ENCODE assay signal across 17 cellular contexts in the genomic region with DNA sequence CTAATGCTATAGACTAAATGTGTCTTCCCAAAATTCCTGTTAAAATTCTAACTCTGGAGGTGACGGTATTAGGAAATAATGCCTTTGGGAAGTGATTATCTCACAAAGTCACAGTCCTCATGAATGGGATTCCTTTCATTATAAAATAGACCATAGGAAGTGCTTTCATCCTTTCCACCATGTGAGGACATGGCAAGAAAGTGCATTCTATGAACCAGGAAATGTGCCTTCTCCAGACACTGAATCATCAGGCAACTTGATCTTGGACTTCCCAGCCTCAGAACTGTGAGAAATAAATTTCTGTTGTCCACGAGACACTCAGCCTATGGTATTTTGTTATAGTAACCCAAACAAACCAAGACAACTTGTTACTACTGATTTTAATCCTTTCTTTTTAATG.
DNase-seq lines count a peak whose midpoint lies in the region; TF ChIP-seq lines count a peak whose summit lies in the region.
"Had no signal": no experiment of that assay in that cellular context is flagged by ENCODE, and none has a peak within 500 bp of the region (broad histone marks: within the 10 kb centered on the region; RNA-seq: fewer than 3 reads in every experiment).

No MANE protein-coding gene starts in this region.

- H3K9me3 Mint-ChIP-seq in nephron = peaks cover 8% of the 10 kb centered on the region

- H3K4me1 ChIP-seq in trophoblast cell (ENCODE audit: control insufficient read depth in 1 of 2, insufficient read depth in 2 of 2, low read length in 2 of 2) (no peaks in the 10 kb centered on the region), left ventricle myocardium inferior (no peaks in the 10 kb centered on the region)
- H3K4me1 ChIP-seq: HAP-1 had no signal

- no peaks in the 10 kb centered on the region for H3K36me3 Mint-ChIP-seq in nephron (ENCODE audit: low read depth)
- H3K36me3 Mint-ChIP-seq: CD8-positive, alpha-beta T cell had no signal

- H3K4me3 ChIP-seq in choroid plexus epithelial cell (ENCODE audit: low read depth, low read length) (no peak overlapping the region), trophoblast cell (ENCODE audit: low read depth, low read length) (no peak overlapping the region), left ventricle myocardium inferior (no peak overlapping the region)
- H3K4me3 ChIP-seq: BLaER1 treated with 17β-estradiol and CSF1 and Interleukin-3, amounts not matched to agents 10 nM and 100 nM; GM12878; GM23248; HAP-1 had no signal

- no peak overlapping the region for H3K23ac ChIP-seq in trophoblast cell (ENCODE audit: low read length)

- no peak overlapping the region for H4K8ac ChIP-seq in trophoblast cell (ENCODE audit: low read depth, low read length)

- H4K12ac ChIP-seq in trophoblast cell (ENCODE audit: low read depth, low read length) = no peak overlapping the region

- WGBS in trophoblast cell (ENCODE audit: extremely low coverage, insufficient coverage, insufficient read length) = no CpG with 5 or more reads among the region's 2 CpGs

- H2BK12ac ChIP-seq in trophoblast cell (ENCODE audit: low read length) = no peak overlapping the region

- no peaks in the 10 kb centered on the region for H3K79me1 ChIP-seq in trophoblast cell (ENCODE audit: low read length)

- no peak overlapping the region for H3K18ac ChIP-seq in trophoblast cell (ENCODE audit: low read length)

- H3K27ac ChIP-seq in trophoblast cell (ENCODE audit: low read depth, low read length) (no peak overlapping the region), left ventricle myocardium inferior (replicated peaks) (no peak overlapping the region)
- H3K27ac ChIP-seq: BLaER1 treated with 17β-estradiol and CSF1 and Interleukin-3, amounts not matched to agents 10 nM and 100 nM; GM23248 had no signal

- H3K36me3 ChIP-seq in trophoblast cell (ENCODE audit: control insufficient read depth in 1 of 2, insufficient read depth in 2 of 2, low read length in 2 of 2) (no peaks in the 10 kb centered on the region), left ventricle myocardium inferior (no peaks in the 10 kb centered on the region)
- H3K36me3 ChIP-seq: BLaER1 treated with 17β-estradiol and CSF1 and Interleukin-3, amounts not matched to agents 10 nM and 100 nM; HAP-1 had no signal

- no peak overlapping the region for H3K4me2 ChIP-seq in trophoblast cell (ENCODE audit: low read length)

- H4K91ac ChIP-seq in trophoblast cell (ENCODE audit: low read depth, low read length) = no peak overlapping the region

- in situ Hi-C loops in GM13976 (cut with MboI; ENCODE audit: low sequenced_read_pairs, unreplicated experiment) = no loop called here

- no peak for TF ChIP-seq CTCF in choroid plexus epithelial cell (conservative IDR thresholded peaks at IDR 0.05; ENCODE audit: low read depth, low read length)
- TF ChIP-seq CTCF in nephron (IDR thresholded peaks at IDR 0.05; ENCODE audit: unreplicated experiment in 3 of 3) = no peak
- TF ChIP-seq CTCF in GM13976 (IDR thresholded peaks at IDR 0.05; ENCODE audit: borderline replicate concordance, control extremely low read depth, extremely low read depth, insufficient read depth, missing control alignments) = no peak
- no peak for TF ChIP-seq CTCF in left ventricle myocardium inferior (IDR thresholded peaks at IDR 0.05; ENCODE audit: borderline replicate concordance)

- H3K4me1 Mint-ChIP-seq in nephron = peaks cover 8% of the 10 kb centered on the region
- H3K4me1 Mint-ChIP-seq: B cell had no signal

- no peak overlapping the region for H3K4ac ChIP-seq in trophoblast cell (ENCODE audit: low read depth, low read length)

- intact Hi-C loops in left ventricle myocardium inferior (cut with micrococcal nuclease) = no loop called here

- no peak overlapping the region for H2AK5ac ChIP-seq in trophoblast cell (ENCODE audit: low read length)

- H3K79me2 ChIP-seq in trophoblast cell (ENCODE audit: control insufficient read depth, insufficient read depth, low read length, poor library complexity) = no peaks in the 10 kb centered on the region

- H2BK5ac ChIP-seq in trophoblast cell (ENCODE audit: low read depth, low read length, poor library complexity) = no peak overlapping the region

- H3K27me3 ChIP-seq in trophoblast cell (ENCODE audit: insufficient read depth, low read length) = no peaks in the 10 kb centered on the region
- H3K27me3 ChIP-seq in left ventricle myocardium inferior (ENCODE audit: low read depth) = no peaks in the 10 kb centered on the region
- H3K27me3 ChIP-seq: BLaER1 treated with 17β-estradiol and CSF1 and Interleukin-3, amounts not matched to agents 10 nM and 100 nM had no signal

- no peak overlapping the region for H3K4me3 Mint-ChIP-seq in nephron
- H3K4me3 Mint-ChIP-seq: B cell; CD8-positive, alpha-beta T cell had no signal

- no peaks in the 10 kb centered on the region for H3K9me3 ChIP-seq in trophoblast cell (ENCODE audit: insufficient read depth, low read depth, low read length)
- peaks cover 2% of the 10 kb centered on the region for H3K9me3 ChIP-seq in left ventricle myocardium inferior (replicated peaks)
- H3K9me3 ChIP-seq: HAP-1 had no signal

- DNase-seq in NCI-H69 (lab: John Stamatoyannopoulos, UW) = peak; percentile 15
- peak; percentile 32 for DNase-seq in choroid plexus epithelial cell (ENCODE audit: low read depth)
- peak; percentile 70 for DNase-seq in foreskin melanocyte
- no peak for DNase-seq in GM13976 (ENCODE audit: low spot score)
- DNase-seq in trophoblast cell = no peak
- DNase-seq in left ventricle myocardium inferior = no peak
- no peak for DNase-seq in SHP77 (lab: John Stamatoyannopoulos, UW)
- DNase-seq: Calu3; CD8-positive, alpha-beta T cell; DMS79 treated with DMSO at 0.1 percent for 48 hours; GF-D8; GM23248 had no signal

- no peaks in the 10 kb centered on the region for H3K27me3 Mint-ChIP-seq in nephron (ENCODE audit: low read depth)
- H3K27me3 Mint-ChIP-seq: B cell had no signal

- H2BK120ac ChIP-seq in trophoblast cell (ENCODE audit: insufficient read depth, low read length, poor library complexity) = no peak overlapping the region

- peak overlapping the region in 2 of 3 experiments; percentile 68 to 85 for H3K27ac Mint-ChIP-seq in nephron
- H3K27ac Mint-ChIP-seq: B cell; CD8-positive, alpha-beta T cell had no signal

- H2AFZ ChIP-seq in trophoblast cell (ENCODE audit: insufficient read depth, low read length, poor library complexity) = no peak overlapping the region
- H2AFZ ChIP-seq: GM23248 had no signal

- H3K9ac ChIP-seq in trophoblast cell (ENCODE audit: low read length) = no peak overlapping the region
- H3K9ac ChIP-seq: BLaER1 treated with 17β-estradiol and CSF1 and Interleukin-3, amounts not matched to agents 10 nM and 100 nM; GM23248 had no signal

- H3K14ac ChIP-seq in trophoblast cell (ENCODE audit: low read length) = no peak overlapping the region

Comparison
In these comparisons a context has a peak if more than half of its experiments do, and no peak if none do; other contexts are left out.
1. DNase-seq: peak in NCI-H69 (single experiment), choroid plexus epithelial cell (single experiment) and foreskin melanocyte (single experiment); none in GM13976 (single experiment), trophoblast cell (0 of 2), left ventricle myocardium inferior (single experiment) and SHP77 (0 of 2).